In the genomic region with DNA sequence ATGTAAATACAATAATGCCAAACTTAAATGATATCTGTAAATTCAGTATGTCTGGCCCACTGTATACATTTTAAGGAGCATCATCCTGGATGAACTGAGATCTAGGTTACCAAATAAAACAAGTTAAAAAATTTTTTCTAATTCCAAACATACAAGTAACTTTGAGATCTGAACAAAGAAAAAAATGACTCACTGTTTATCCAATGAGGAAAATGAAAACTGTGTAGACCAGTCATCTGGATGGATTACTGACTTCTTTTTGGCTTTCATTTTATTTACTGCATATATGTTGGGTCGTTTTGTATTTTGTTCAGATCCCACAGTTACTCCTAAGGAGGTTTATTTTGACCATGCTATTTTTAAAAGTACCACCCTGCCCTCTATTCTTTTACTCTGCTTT, we compare ENCODE assay signal across 25 cellular contexts.
"Had no signal": no experiment of that assay in that cellular context is flagged by ENCODE, and none has a peak within 500 bp of the region (broad histone marks: within the 10 kb centered on the region; RNA-seq: fewer than 3 reads in every experiment).

No MANE protein-coding gene starts in this region.

- H3K4me3 Mint-ChIP-seq: activated CD4-positive, alpha-beta memory T cell treated with anti-CD3 and anti-CD28 coated beads, Interleukin-2, amount 10 ng/mL, durations not matched to agents 7 days and 5 days; activated CD4-positive, alpha-beta T cell treated with anti-CD3 and anti-CD28 coated beads for 36 hours; activated naive CD4-positive, alpha-beta T cell treated with anti-CD3 and anti-CD28 coated beads for 36 hours; activated naive CD8-positive, alpha-beta T cell; activated T-helper 17 cell treated with anti-CD3 and anti-CD28 coated beads, Interleukin-2, amount 50 U/mL, for 72 hours had no signal

- H3K4me1 Mint-ChIP-seq: activated CD4-positive, alpha-beta memory T cell treated with anti-CD3 and anti-CD28 coated beads, Interleukin-2, amount 10 ng/mL, durations not matched to agents 7 days and 5 days; activated CD4-positive, alpha-beta T cell treated with anti-CD3 and anti-CD28 coated beads for 36 hours; activated T-helper 17 cell treated with anti-CD3 and anti-CD28 coated beads, Interleukin-2, amount 50 U/mL, for 72 hours had no signal

- H3K9me3 Mint-ChIP-seq: activated CD4-positive, alpha-beta memory T cell treated with anti-CD3 and anti-CD28 coated beads, Interleukin-2, amount 10 ng/mL, durations not matched to agents 7 days and 5 days had no signal

- DNase-seq: activated CD4-positive, alpha-beta memory T cell treated with anti-CD3 and anti-CD28 coated beads, Interleukin-2, amount 10 ng/mL, durations not matched to agents 7 days and 5 days; activated CD4-positive, alpha-beta T cell treated with anti-CD3 and anti-CD28 coated beads for 36 hours; activated CD4-positive, alpha-beta T cell treated with anti-CD3 and anti-CD28 coated beads, Interleukin-2, amount 50 U/mL, for 1 hour; activated gamma-delta T cell; activated naive CD4-positive, alpha-beta T cell treated with anti-CD3 and anti-CD28 coated beads for 36 hours; activated T-cell treated with anti-CD3 and anti-CD28 coated beads for 4 hours; activated T-cell treated with anti-CD3 and anti-CD28 coated beads, Interleukin-2, amount 50 U/mL, for 48 hours; amygdala; cerebellar nuclear complex; MV-4-11; NCI-H1092 treated with DMSO at 0.1 percent for 48 hours; NCI-H1694 treated with DMSO at 0.1 percent for 48 hours; NCI-H2029 treated with DMSO at 0.1 percent for 48 hours; NCI-H510A; NCI-H526 treated with DMSO at 0.1 percent for 48 hours; RPMI8226; T-helper 1 cell had no signal

- H3K27ac ChIP-seq: brain microvascular endothelial cell, SK-N-MC, VCaP had no signal

- ATAC-seq: activated CD4-positive, alpha-beta T cell treated with anti-CD3 and anti-CD28 coated beads for 36 hours; activated T-helper 17 cell treated with anti-CD3 and anti-CD28 coated beads, Interleukin-2, amount 50 U/mL, for 72 hours; Panc1; Right ventricle myocardium inferior had no signal

- H3K4me3 ChIP-seq: MG63, SK-N-MC had no signal

- H3K27me3 ChIP-seq: brain microvascular endothelial cell, MG63 had no signal

- H3K27me3 Mint-ChIP-seq: activated CD4-positive, alpha-beta memory T cell treated with anti-CD3 and anti-CD28 coated beads, Interleukin-2, amount 10 ng/mL, durations not matched to agents 7 days and 5 days had no signal

- H3K36me3 ChIP-seq: brain microvascular endothelial cell, MG63 had no signal

- H3K27ac Mint-ChIP-seq: activated CD4-positive, alpha-beta memory T cell treated with anti-CD3 and anti-CD28 coated beads, Interleukin-2, amount 10 ng/mL, durations not matched to agents 7 days and 5 days; activated CD4-positive, alpha-beta T cell treated with anti-CD3 and anti-CD28 coated beads for 36 hours; activated naive CD4-positive, alpha-beta T cell treated with anti-CD3 and anti-CD28 coated beads for 36 hours; activated naive CD8-positive, alpha-beta T cell; activated T-helper 17 cell treated with anti-CD3 and anti-CD28 coated beads, Interleukin-2, amount 50 U/mL, for 72 hours had no signal
